ENCODE assay signal across 30 cellular contexts in the genomic region with DNA sequence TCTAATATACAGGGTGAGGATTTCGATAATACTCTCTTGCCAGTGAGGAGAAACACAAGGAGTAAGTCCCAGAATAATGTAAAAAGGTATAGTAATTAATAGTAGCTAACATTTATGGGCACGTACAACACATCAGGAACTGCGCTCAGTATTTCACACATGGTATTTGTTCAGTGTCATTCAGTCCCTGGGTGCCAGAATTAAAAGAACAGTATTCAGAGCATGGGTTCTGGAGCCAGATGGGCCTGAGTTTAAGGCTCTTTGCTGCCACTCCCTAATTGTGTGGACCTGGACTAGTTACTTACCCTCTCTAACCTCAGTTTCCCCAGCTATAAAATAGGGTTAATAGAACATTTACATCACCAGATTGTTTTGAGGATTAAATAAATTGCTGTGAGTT. TPM values are rescaled to one million over a fixed set of nuclear protein-coding genes. Genes with fewer than 3 reads are reported as not detected.
DNase-seq lines count a peak whose midpoint lies in the region; ATAC-seq and TF ChIP-seq lines count a peak whose summit lies in the region.
"Had no signal": no experiment of that assay in that cellular context is flagged by ENCODE, and none has a peak within 500 bp of the region (broad histone marks: within the 10 kb centered on the region; RNA-seq: fewer than 3 reads in every experiment).

No MANE protein-coding gene starts in this region.

- no peaks in the 10 kb centered on the region for H3K9me3 ChIP-seq in CD4-positive, CD25-positive, alpha-beta regulatory T cell (ENCODE audit: control insufficient read depth in 2 of 2, low read length in 2 of 2)
- H3K9me3 ChIP-seq in CD4-positive, alpha-beta memory T cell (ENCODE audit: control insufficient read depth in 1 of 2, low read length in 2 of 2): no peaks in the 10 kb centered on the region
- H3K9me3 ChIP-seq in neutrophil (no peaks in the 10 kb centered on the region), uterus (no peaks in the 10 kb centered on the region)
- H3K9me3 ChIP-seq: BLaER1, breast epithelium, left ventricle myocardium inferior, psoas muscle, sigmoid colon, SK-N-SH had no signal

- TF ChIP-seq POLR2A in uterus (IDR thresholded peaks at IDR 0.05): no peak

- no peaks in the 10 kb centered on the region for H3K27me3 Mint-ChIP-seq in CD4-positive, CD25-positive, alpha-beta regulatory T cell
- H3K27me3 Mint-ChIP-seq in CD4-positive, alpha-beta memory T cell: no peaks in the 10 kb centered on the region
- H3K27me3 Mint-ChIP-seq in central memory CD8-positive, alpha-beta T cell: no peaks in the 10 kb centered on the region
- H3K27me3 Mint-ChIP-seq: type B pancreatic cell had no signal

- intact Hi-C loops in CD4-positive, alpha-beta memory T cell (cut with micrococcal nuclease): loop anchor here (2.0 kb wide), 1 partner anchor 16 kb away; the partner anchor contains the start of genes NMRK1 and OSTF1
- intact Hi-C loops in uterus (cut with DNase I; ENCODE audit: low total_unique reads): no loop called here

- no peak overlapping the region for H3K4me3 ChIP-seq in CD4-positive, CD25-positive, alpha-beta regulatory T cell (ENCODE audit: low read depth, low read length)
- H3K4me3 ChIP-seq in CD4-positive, alpha-beta memory T cell (ENCODE audit: low read length in 2 of 2): no peak overlapping the region
- H3K4me3 ChIP-seq in neutrophil (ENCODE audit: low read depth in 1 of 2, low read length in 1 of 2): no peak overlapping the region
- H3K4me3 ChIP-seq in uterus: no peak overlapping the region
- H3K4me3 ChIP-seq: BLaER1, breast epithelium, GM23338, left ventricle myocardium inferior, psoas muscle, sigmoid colon had no signal

- POLR2A ChIA-PET in CD4-positive, alpha-beta memory T cell (lab: Charles Lee; ENCODE audit: partially characterized antibody): interaction anchor here (0.8 to 3.6 kb wide), 4 partner anchors 13 to 44 kb away, joined by 3 to 40 read pairs (median 8); partner anchors contain the start of genes NMRK1 and OSTF1

- peak overlapping the region in 2 of 4 donors; percentile 7 to 20 for H3K4me3 Mint-ChIP-seq in CD4-positive, CD25-positive, alpha-beta regulatory T cell
- peak overlapping the region in 6 of 8 donors; percentile 14 to 72 (median 50) for H3K4me3 Mint-ChIP-seq in CD4-positive, alpha-beta memory T cell
- H3K4me3 Mint-ChIP-seq in central memory CD8-positive, alpha-beta T cell: peak overlapping the region; percentile 23
- H3K4me3 Mint-ChIP-seq: GM23338, type B pancreatic cell had no signal

- H3K36me3 Mint-ChIP-seq in CD4-positive, CD25-positive, alpha-beta regulatory T cell: peaks cover 25% of the 10 kb centered on the region
- H3K36me3 Mint-ChIP-seq in CD4-positive, alpha-beta memory T cell: peaks cover 17 to 40% of the 10 kb centered on the region in 2 donors
- peaks cover 26% of the 10 kb centered on the region for H3K36me3 Mint-ChIP-seq in central memory CD8-positive, alpha-beta T cell (ENCODE audit: insufficient read depth)
- H3K36me3 Mint-ChIP-seq: type B pancreatic cell had no signal

- ATAC-seq in CD4-positive, CD25-positive, alpha-beta regulatory T cell (ENCODE audit: low read depth in 2 of 2): no peak
- ATAC-seq in central memory CD8-positive, alpha-beta T cell (replicated peaks; ENCODE audit: extremely low read depth, poor library complexity, severe bottlenecking): no peak
- ATAC-seq: GM23338, HepG2, psoas muscle, Right ventricle myocardium inferior had no signal

- CTCF ChIA-PET in CD4-positive, alpha-beta memory T cell (lab: Charles Lee; ENCODE audit: partially characterized antibody): interaction anchor here (1.4 to 3.3 kb wide), 8 partner anchors 10 to 331 kb away, joined by 3 to 16 read pairs (median 4); partner anchors contain the start of genes NMRK1 and OSTF1

- no peaks in the 10 kb centered on the region for H3K9me3 Mint-ChIP-seq in CD4-positive, CD25-positive, alpha-beta regulatory T cell
- H3K9me3 Mint-ChIP-seq in CD4-positive, alpha-beta memory T cell: no peaks in the 10 kb centered on the region
- H3K9me3 Mint-ChIP-seq in central memory CD8-positive, alpha-beta T cell: no peaks in the 10 kb centered on the region
- H3K9me3 Mint-ChIP-seq: activated T-helper 2 cell treated with anti-CD3 and anti-CD28 coated beads, Interferon-gamma antibody, Interleukin-2, Interleukin-4, amounts not matched to agents 10 μg/mL and 5 μg/mL and 100 μg/mL, durations not matched to agents 14 hours and 24 hours and 36 hours; GM23338; type B pancreatic cell had no signal

- DNase-seq in CD4-positive, CD25-positive, alpha-beta regulatory T cell: no peak
- no peak for DNase-seq in CD4-positive, alpha-beta memory T cell
- no peak for DNase-seq in central memory CD8-positive, alpha-beta T cell (ENCODE audit: low spot score in 2 of 2)
- no peak for DNase-seq in COLO668 (lab: John Stamatoyannopoulos, UW; ENCODE audit: unreplicated experiment)
- no peak for DNase-seq in HuH-7 (ENCODE audit: low spot score)
- no peak for DNase-seq in uterus
- DNase-seq: activated CD4-positive, alpha-beta T cell treated with anti-CD3 and anti-CD28 coated beads for 4 hours; activated naive CD4-positive, alpha-beta T cell treated with anti-CD3 and anti-CD28 coated beads, Interleukin-2, amount 50 U/mL, for 16 hours; anterior cingulate cortex; Karpas-422; left ventricle myocardium inferior; NCI-H1436 treated with DMSO at 0.1 percent for 48 hours; NCI-H2081 treated with DMSO at 0.1 percent for 48 hours; NCI-H226; NCI-H526 treated with DMSO at 0.1 percent for 48 hours; nucleus accumbens; psoas muscle; sigmoid colon; SK-N-SH; stimulated activated CD4-positive, alpha-beta T cell treated with anti-CD3 and anti-CD28 coated beads, Interleukin-12 subunit alpha, Interleukin-12 subunit beta, amount 100 ng/mL, for 4 hours; stimulated activated CD4-positive, alpha-beta T cell treated with anti-CD3 and anti-CD28 coated beads, Interleukin-4, amount 100 ng/mL, for 1 hour had no signal

- H3K4me1 ChIP-seq in CD4-positive, CD25-positive, alpha-beta regulatory T cell (ENCODE audit: control insufficient read depth, insufficient read depth, low read length, poor library complexity, severe bottlenecking): peaks cover 37% of the 10 kb centered on the region
- peaks cover 75% of the 10 kb centered on the region for H3K4me1 ChIP-seq in CD4-positive, alpha-beta memory T cell (ENCODE audit: insufficient read depth, low read length)
- H3K4me1 ChIP-seq in neutrophil (ENCODE audit: control insufficient read depth in 1 of 2, insufficient read depth in 1 of 2, low read depth in 1 of 2, low read length in 1 of 2) (peaks cover 46 to 57% of the 10 kb centered on the region in 2 experiments), uterus (peaks cover 0 to 12% of the 10 kb centered on the region in 2 donors)
- H3K4me1 ChIP-seq: BLaER1, breast epithelium had no signal

- peak overlapping the region in 2 of 3 donors; percentile 21 to 60 for H3K27ac Mint-ChIP-seq in CD4-positive, CD25-positive, alpha-beta regulatory T cell
- peak overlapping the region; percentile 38 to 86 (median 82) for H3K27ac Mint-ChIP-seq in CD4-positive, alpha-beta memory T cell
- H3K27ac Mint-ChIP-seq in central memory CD8-positive, alpha-beta T cell (ENCODE audit: low read depth): peak overlapping the region; percentile 19
- H3K27ac Mint-ChIP-seq: GM23338, type B pancreatic cell had no signal

- peaks cover 19% of the 10 kb centered on the region for H3K36me3 ChIP-seq in CD4-positive, CD25-positive, alpha-beta regulatory T cell (ENCODE audit: control insufficient read depth, insufficient read depth, low read length)
- H3K36me3 ChIP-seq in CD4-positive, alpha-beta memory T cell (ENCODE audit: insufficient read depth, low read length): no peaks in the 10 kb centered on the region
- H3K36me3 ChIP-seq in neutrophil (peaks cover 22% of the 10 kb centered on the region), uterus (no peaks in the 10 kb centered on the region)
- H3K36me3 ChIP-seq: breast epithelium, left ventricle myocardium inferior, sigmoid colon had no signal

- TF ChIP-seq CTCF in neutrophil (IDR thresholded peaks at IDR 0.05) (no peak), uterus (IDR thresholded peaks at IDR 0.05) (no peak)

- no peak overlapping the region for H3K27ac ChIP-seq in CD4-positive, CD25-positive, alpha-beta regulatory T cell (ENCODE audit: insufficient read depth, low read length, poor library complexity, severe bottlenecking)
- H3K27ac ChIP-seq in CD4-positive, alpha-beta memory T cell (ENCODE audit: low read depth, low read length): no peak overlapping the region
- H3K27ac ChIP-seq in neutrophil (peak overlapping the region; percentile 58), uterus (no peak overlapping the region)
- H3K27ac ChIP-seq: BLaER1, breast epithelium, left ventricle myocardium inferior, psoas muscle, VCaP had no signal

- H3K27me3 ChIP-seq in CD4-positive, CD25-positive, alpha-beta regulatory T cell (ENCODE audit: control insufficient read depth, insufficient read depth, low read length): no peaks in the 10 kb centered on the region
- no peaks in the 10 kb centered on the region for H3K27me3 ChIP-seq in CD4-positive, alpha-beta memory T cell (ENCODE audit: insufficient read depth, low read length)
- no peaks in the 10 kb centered on the region for H3K27me3 ChIP-seq in neutrophil
- no peaks in the 10 kb centered on the region for H3K27me3 ChIP-seq in uterus
- H3K27me3 ChIP-seq: BLaER1, breast epithelium, sigmoid colon had no signal

- H3K4me1 Mint-ChIP-seq in CD4-positive, CD25-positive, alpha-beta regulatory T cell: peaks cover 46 to 84% (median 65%) of the 10 kb centered on the region in 4 donors
- peaks cover 50 to 83% (median 66%) of the 10 kb centered on the region in 4 donors for H3K4me1 Mint-ChIP-seq in CD4-positive, alpha-beta memory T cell
- H3K4me1 Mint-ChIP-seq in central memory CD8-positive, alpha-beta T cell: peaks cover 64% of the 10 kb centered on the region

RNA-seq across cellular contexts. Expression of gene OSTF1, which starts 16.3 kb away (rescaled TPM):
- 68.2 TPM for total RNA-seq in CD4-positive, CD25-positive, alpha-beta regulatory T cell
- 100 to 1,000 TPM; 140 to 203 (median 162) TPM for polyA plus RNA-seq in CD4-positive, CD25-positive, alpha-beta regulatory T cell
- total RNA-seq in CD4-positive, alpha-beta memory T cell: 10 to 100 TPM; 59.8 to 60.8 TPM
- polyA plus RNA-seq in CD4-positive, alpha-beta memory T cell: 100 to 1,000 TPM; 178 to 188 TPM
- 10 to 100 TPM in 3 of 4 donors, 1 to 10 TPM in 1; 3.3 to 54.4 (median 32.2) TPM for total RNA-seq in uterus

RNA-seq across cellular contexts. Expression of gene NMRK1, which starts 16.7 kb away (rescaled TPM):
- 41.5 TPM for total RNA-seq in CD4-positive, CD25-positive, alpha-beta regulatory T cell
- polyA plus RNA-seq in CD4-positive, CD25-positive, alpha-beta regulatory T cell: 10 to 100 TPM; 41.5 to 55.0 (median 51.3) TPM
- 100 to 1,000 TPM; 111 to 113 TPM for total RNA-seq in CD4-positive, alpha-beta memory T cell
- 100 to 1,000 TPM in 1 of 2 donors, 10 to 100 TPM in 1; 81.3 to 131 TPM for polyA plus RNA-seq in CD4-positive, alpha-beta memory T cell
- total RNA-seq in uterus: 10 to 100 TPM in 3 of 4 donors, 1 to 10 TPM in 1; 1.3 to 32.5 (median 15.6) TPM

Comparison
In these comparisons a context has a peak if more than half of its experiments do, and no peak if none do; other contexts are left out.
1. H3K27ac Mint-ChIP-seq: peak in every context shown above with its lines; median percentile 82 in CD4-positive, alpha-beta memory T cell; 40 in CD4-positive, CD25-positive, alpha-beta regulatory T cell; 19 in central memory CD8-positive, alpha-beta T cell.